ENCODE assay signal across 8 cellular contexts in genomic region chr6:149968909-149969308, GRCh38. TPM values are rescaled to one million over a fixed set of nuclear protein-coding genes. Genes with fewer than 3 reads are reported as not detected.
"Had no signal": no experiment of that assay in that cellular context is flagged by ENCODE, and none has a peak within 500 bp of the region (broad histone marks: within the 10 kb centered on the region; RNA-seq: fewer than 3 reads in every experiment).

No MANE protein-coding gene starts in this region.

RNA-seq across cellular contexts. Expression of gene ULBP1, which starts 5.2 kb away (rescaled TPM):
- total RNA-seq: MCF 10A, SK-MEL-5 had no signal

RNA-seq across cellular contexts. Expression of gene RAET1G, which starts 46.0 kb away (rescaled TPM):
- total RNA-seq: OCI-LY7, PC-9, SJCRH30, SK-MEL-5 had no signal

RNA-seq across cellular contexts. Expression of gene RAET1L, which starts 56.4 kb away (rescaled TPM):
- total RNA-seq: LHCN-M2, OCI-LY7, Right ventricle myocardium inferior, RPMI7951, SJCRH30, SK-MEL-5 had no signal
